ENCODE assay signal across 11 cellular contexts in the genomic region with DNA sequence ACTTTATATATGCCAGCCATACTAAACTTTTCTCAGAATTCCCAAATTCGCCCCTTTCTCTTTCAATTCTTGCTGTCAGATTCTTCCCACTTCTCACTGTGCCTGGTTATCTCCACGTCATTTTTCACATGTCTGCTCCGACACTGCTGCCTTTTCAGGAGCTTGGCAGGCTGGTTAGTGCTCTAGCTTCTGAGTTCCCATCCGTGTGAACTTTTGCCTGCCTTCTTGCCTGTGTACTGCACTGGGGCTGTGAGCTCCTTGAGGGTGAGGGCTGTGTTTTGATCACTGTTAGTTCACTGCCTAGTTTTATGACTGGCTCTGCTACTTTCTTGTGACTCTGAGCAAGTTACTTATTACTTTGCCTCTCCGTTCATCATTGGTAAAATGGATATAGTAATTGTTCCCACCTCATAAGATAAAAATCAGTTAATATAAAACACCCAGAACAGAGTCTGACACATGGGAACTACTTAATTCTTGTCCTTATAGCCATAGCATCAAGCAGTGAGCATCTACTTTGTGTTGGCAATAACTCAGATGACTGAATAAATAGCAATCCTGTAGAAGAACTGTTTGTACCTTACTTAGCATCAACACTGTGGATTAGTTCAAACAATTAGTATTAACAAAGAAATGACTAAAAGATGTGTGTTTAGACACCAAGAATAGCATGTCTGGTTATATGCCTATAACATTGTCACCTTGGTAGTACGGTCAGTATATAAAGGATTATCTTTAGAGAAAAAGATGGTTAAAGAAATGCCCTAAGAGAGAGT. TPM values are rescaled to one million over a fixed set of nuclear protein-coding genes. Genes with fewer than 3 reads are reported as not detected.
DNase-seq lines count a peak whose midpoint lies in the region; ATAC-seq and TF ChIP-seq lines count a peak whose summit lies in the region.
"Had no signal": no experiment of that assay in that cellular context is flagged by ENCODE, and none has a peak within 500 bp of the region (broad histone marks: within the 10 kb centered on the region; RNA-seq: fewer than 3 reads in every experiment).

No MANE protein-coding gene starts in this region.

- DNase-seq in activated naive CD8-positive, alpha-beta T cell treated with anti-CD3 and anti-CD28 coated beads, Interleukin-2, amount 50 U/mL, for 24 hours: no peak
- DNase-seq in cardiac muscle cell (ENCODE audit: low read depth in 1 of 2, low spot score in 1 of 2) (peak; percentile 45 to 66), ureter (ENCODE audit: low spot score) (no peak), activated gamma-delta T cell treated with Interleukin-2 at 50 U/mL for 16 hours (no peak), omental fat pad (ENCODE audit: low spot score) (no peak), NCI-H146 treated with DMSO at 0.1 percent for 48 hours (lab: John Stamatoyannopoulos, UW; ENCODE audit: unreplicated experiment) (no peak)
- DNase-seq: NCI-H1092 had no signal

- peaks cover 86% of the 10 kb centered on the region for H3K4me1 Mint-ChIP-seq in activated naive CD8-positive, alpha-beta T cell treated with anti-CD3 and anti-CD28 coated beads, Interleukin-2, amount 50 U/mL, for 24 hours

- TF ChIP-seq CTCF in cardiac muscle cell (IDR thresholded peaks at IDR 0.05; ENCODE audit: low read depth, low read length) (no peak), omental fat pad (IDR thresholded peaks at IDR 0.05) (no peak)

- H3K36me3 Mint-ChIP-seq in activated naive CD8-positive, alpha-beta T cell treated with anti-CD3 and anti-CD28 coated beads, Interleukin-2, amount 50 U/mL, for 24 hours (ENCODE audit: low read depth): peaks cover 82% of the 10 kb centered on the region

- no peaks in the 10 kb centered on the region for H3K27me3 Mint-ChIP-seq in activated naive CD8-positive, alpha-beta T cell treated with anti-CD3 and anti-CD28 coated beads, Interleukin-2, amount 50 U/mL, for 24 hours

- ATAC-seq in activated naive CD8-positive, alpha-beta T cell treated with anti-CD3 and anti-CD28 coated beads, Interleukin-2, amount 50 U/mL, for 24 hours: peak; percentile 11
- ATAC-seq in omental fat pad (ENCODE audit: low FRiP score): no peak

- H3K4me1 ChIP-seq in HUES48 (ENCODE audit: control insufficient read depth, insufficient read depth, low read length) (peaks cover 14% of the 10 kb centered on the region), cardiac muscle cell (ENCODE audit: low read depth) (peaks cover 28% of the 10 kb centered on the region)

- no peak overlapping the region for H3K9ac ChIP-seq in HUES48 (ENCODE audit: low read depth, low read length)

- peaks cover 71% of the 10 kb centered on the region for H3K36me3 ChIP-seq in HUES48 (ENCODE audit: control insufficient read depth, insufficient read depth, low read length)
- peaks cover 33% of the 10 kb centered on the region for H3K36me3 ChIP-seq in cardiac muscle cell

- peak overlapping the region; percentile 95 for H3K27ac Mint-ChIP-seq in activated naive CD8-positive, alpha-beta T cell treated with anti-CD3 and anti-CD28 coated beads, Interleukin-2, amount 50 U/mL, for 24 hours

- no peaks in the 10 kb centered on the region for H3K27me3 ChIP-seq in HUES48 (ENCODE audit: control insufficient read depth, insufficient read depth, low read length)
- no peaks in the 10 kb centered on the region for H3K27me3 ChIP-seq in cardiac muscle cell

- H3K9me3 ChIP-seq in HUES48 (ENCODE audit: control insufficient read depth, insufficient read depth, low read length): no peaks in the 10 kb centered on the region
- no peaks in the 10 kb centered on the region for H3K9me3 ChIP-seq in cardiac muscle cell (ENCODE audit: low read depth)

- H3K27ac ChIP-seq in HUES48 (ENCODE audit: low read depth, low read length): peak overlapping the region; percentile 70
- peak overlapping the region; percentile 20 for H3K27ac ChIP-seq in cardiac muscle cell
- H3K27ac ChIP-seq in skin epidermis: peak overlapping the region in 14 of 21 experiments; percentile 0 to 57 (median 24)
- H3K27ac ChIP-seq: SK-N-MC had no signal

- H3K4me3 Mint-ChIP-seq in activated naive CD8-positive, alpha-beta T cell treated with anti-CD3 and anti-CD28 coated beads, Interleukin-2, amount 50 U/mL, for 24 hours: peak overlapping the region; percentile 76

- no peak overlapping the region for H3K4me3 ChIP-seq in HUES48 (ENCODE audit: low read depth, low read length)
- no peak overlapping the region for H3K4me3 ChIP-seq in cardiac muscle cell
- H3K4me3 ChIP-seq in skin epidermis: no peak overlapping the region
- H3K4me3 ChIP-seq: SK-N-MC had no signal

- H3K9me3 Mint-ChIP-seq in activated naive CD8-positive, alpha-beta T cell treated with anti-CD3 and anti-CD28 coated beads, Interleukin-2, amount 50 U/mL, for 24 hours: no peaks in the 10 kb centered on the region

RNA-seq across cellular contexts. Expression of a gene that starts 5.5 kb away (rescaled TPM):
- 80.5 and 111 TPM in 2 replicates for total RNA-seq in cardiac muscle cell
- 245 and 260 TPM in 2 replicates for polyA plus RNA-seq in cardiac muscle cell
- total RNA-seq in ureter: 79.4 TPM
- total RNA-seq in omental fat pad: 100 to 1,000 TPM in 2 of 4 donors, 10 to 100 TPM in 2; 63.9 to 116 (median 97.6) TPM

RNA-seq across cellular contexts. Expression of a gene that starts 8.8 kb away (rescaled TPM):
- 1.7 and 2.2 TPM in 2 replicates for total RNA-seq in cardiac muscle cell
- 3.0 and 5.1 TPM in 2 replicates for polyA plus RNA-seq in cardiac muscle cell
- total RNA-seq in ureter: 47.0 TPM
- 1 to 10 TPM in 1 of 4 donors, under 1 TPM in 3; 0.12 to 1.4 (median 0.54) TPM for total RNA-seq in omental fat pad
- total RNA-seq: H4 had no signal

RNA-seq across cellular contexts. Expression of a gene that starts 28.0 kb away (rescaled TPM):
- total RNA-seq in cardiac muscle cell: 0.36 and 2.0 TPM in 2 replicates
- 0.67 and 1.9 TPM in 2 replicates for polyA plus RNA-seq in cardiac muscle cell
- total RNA-seq in ureter: 1.9 TPM
- total RNA-seq in omental fat pad: under 1 TPM in 3 of 4 donors, not detected in 1; 0.38 to 0.84 (median 0.60) TPM

Comparison
In these comparisons a context has a peak if more than half of its experiments do, and no peak if none do; other contexts are left out.
1. H3K27ac ChIP-seq: peak in every context shown above with its lines; median percentile 70 in HUES48; 24 in skin epidermis; 20 in cardiac muscle cell.
2. DNase-seq: peak in cardiac muscle cell (2 of 2); none in activated naive CD8-positive, alpha-beta T cell treated with anti-CD3 and anti-CD28 coated beads, Interleukin-2, amount 50 U/mL, for 24 hours (single experiment), ureter (single experiment), activated gamma-delta T cell treated with Interleukin-2 at 50 U/mL for 16 hours (single experiment), omental fat pad (single experiment) and NCI-H146 treated with DMSO at 0.1 percent for 48 hours (single experiment).
3. RNA of a gene that starts 8.8 kb away (total RNA-seq): 47.0 TPM in ureter (single experiment); 1.7 to 2.2 TPM in cardiac muscle cell and 0.12 to 1.4 TPM in omental fat pad; every median in the first group is over 10 times any median in the second.